21 cellular contexts compared by ENCODE assay signal in the genomic region with DNA sequence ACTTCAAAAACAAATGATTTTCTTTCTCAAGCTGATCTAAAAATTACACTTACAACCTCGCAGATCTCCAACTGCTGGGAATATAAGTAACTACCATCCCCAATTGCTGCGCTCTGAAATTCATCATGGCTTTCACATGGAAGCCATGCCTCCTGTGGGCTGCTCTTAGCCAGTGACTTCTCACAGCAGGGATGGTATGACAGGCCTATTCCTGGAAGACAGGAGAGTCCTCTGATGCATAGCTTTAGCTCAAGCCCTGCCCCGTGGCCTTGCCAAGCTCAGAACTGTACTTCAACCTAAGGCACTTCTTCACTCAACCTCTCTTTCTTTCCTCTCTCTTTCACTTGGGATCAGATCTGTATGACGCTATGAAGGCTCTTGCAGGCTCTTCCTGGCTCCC.
"Had no signal": no experiment of that assay in that cellular context is flagged by ENCODE, and none has a peak within 500 bp of the region (broad histone marks: within the 10 kb centered on the region; RNA-seq: fewer than 3 reads in every experiment).

No MANE protein-coding gene starts in this region.

- ATAC-seq: gastroesophageal sphincter; left cardiac atrium; lower lobe of right lung; stimulated activated naive B cell treated with anti-CD40 and anti-IgM and Interleukin-4, amounts not matched to agents 10 μg/mL and 1 μg/mL and 100 μg/mL, for 72 hours; stimulated activated naive CD8-positive, alpha-beta T cell treated with anti-CD3 and anti-CD28 coated beads, Interleukin-15, amount 100 ng/mL, for 72 hours had no signal

- H3K27ac ChIP-seq: epithelial cell of prostate, esophagus muscularis mucosa, gastroesophageal sphincter, left ventricle myocardium inferior, lower lobe of right lung, sigmoid colon, skin epidermis, thoracic aorta, transverse colon had no signal

- H3K9me3 ChIP-seq: esophagus muscularis mucosa, gastroesophageal sphincter, left ventricle myocardium inferior, lower lobe of right lung, sigmoid colon, thoracic aorta, transverse colon had no signal

- H3K4me1 Mint-ChIP-seq: memory B cell; naive B cell; nephron progenitor cell; stimulated activated naive B cell treated with anti-CD40 and anti-IgM and Interleukin-4, amounts not matched to agents 10 μg/mL and 1 μg/mL and 100 μg/mL, for 72 hours; stimulated activated naive CD8-positive, alpha-beta T cell treated with anti-CD3 and anti-CD28 coated beads, Interleukin-15, amount 100 ng/mL, for 72 hours had no signal

- H3K27me3 ChIP-seq: esophagus muscularis mucosa, gastroesophageal sphincter, sigmoid colon, transverse colon had no signal

- H3K27me3 Mint-ChIP-seq: memory B cell; stimulated activated naive CD8-positive, alpha-beta T cell treated with anti-CD3 and anti-CD28 coated beads, Interleukin-15, amount 100 ng/mL, for 72 hours had no signal

- H3K36me3 Mint-ChIP-seq: memory B cell, naive B cell had no signal

- H3K4me3 ChIP-seq: esophagus muscularis mucosa, gastroesophageal sphincter, left ventricle myocardium inferior, lower lobe of right lung, sigmoid colon, skin epidermis, thoracic aorta, transverse colon had no signal

- DNase-seq: effector memory CD4-positive, alpha-beta T cell; glutamatergic neuron; left cardiac atrium; left ventricle myocardium inferior; lower lobe of right lung; naive B cell; nephron progenitor cell; posterior cingulate gyrus; sigmoid colon; stimulated activated CD4-positive, alpha-beta T cell treated with anti-CD3 and anti-CD28 coated beads, Interleukin-2, amount 100 ng/mL, for 24 hours; stimulated activated CD4-positive, alpha-beta T cell treated with anti-CD3 and anti-CD28 coated beads, Interleukin-4, amount 100 ng/mL, for 4 hours; stimulated activated naive B cell treated with anti-CD40 and anti-IgM and Interleukin-4, amounts not matched to agents 10 μg/mL and 1 μg/mL and 100 μg/mL, for 72 hours; stimulated activated naive CD8-positive, alpha-beta T cell treated with anti-CD3 and anti-CD28 coated beads, Interleukin-15, amount 100 ng/mL, for 72 hours; substantia nigra; transverse colon had no signal

- H3K4me3 Mint-ChIP-seq: memory B cell; naive B cell; nephron progenitor cell; stimulated activated naive B cell treated with anti-CD40 and anti-IgM and Interleukin-4, amounts not matched to agents 10 μg/mL and 1 μg/mL and 100 μg/mL, for 72 hours; stimulated activated naive CD8-positive, alpha-beta T cell treated with anti-CD3 and anti-CD28 coated beads, Interleukin-15, amount 100 ng/mL, for 72 hours had no signal

- H3K36me3 ChIP-seq: esophagus muscularis mucosa, gastroesophageal sphincter, left ventricle myocardium inferior, lower lobe of right lung, sigmoid colon, thoracic aorta, transverse colon had no signal

- H3K27ac Mint-ChIP-seq: memory B cell; naive B cell; nephron progenitor cell; stimulated activated naive B cell treated with anti-CD40 and anti-IgM and Interleukin-4, amounts not matched to agents 10 μg/mL and 1 μg/mL and 100 μg/mL, for 72 hours; stimulated activated naive CD8-positive, alpha-beta T cell treated with anti-CD3 and anti-CD28 coated beads, Interleukin-15, amount 100 ng/mL, for 72 hours had no signal

- H3K9me3 Mint-ChIP-seq: nephron progenitor cell had no signal

- H3K4me1 ChIP-seq: esophagus muscularis mucosa, gastroesophageal sphincter, left ventricle myocardium inferior, lower lobe of right lung, sigmoid colon had no signal
